In the genomic region with DNA sequence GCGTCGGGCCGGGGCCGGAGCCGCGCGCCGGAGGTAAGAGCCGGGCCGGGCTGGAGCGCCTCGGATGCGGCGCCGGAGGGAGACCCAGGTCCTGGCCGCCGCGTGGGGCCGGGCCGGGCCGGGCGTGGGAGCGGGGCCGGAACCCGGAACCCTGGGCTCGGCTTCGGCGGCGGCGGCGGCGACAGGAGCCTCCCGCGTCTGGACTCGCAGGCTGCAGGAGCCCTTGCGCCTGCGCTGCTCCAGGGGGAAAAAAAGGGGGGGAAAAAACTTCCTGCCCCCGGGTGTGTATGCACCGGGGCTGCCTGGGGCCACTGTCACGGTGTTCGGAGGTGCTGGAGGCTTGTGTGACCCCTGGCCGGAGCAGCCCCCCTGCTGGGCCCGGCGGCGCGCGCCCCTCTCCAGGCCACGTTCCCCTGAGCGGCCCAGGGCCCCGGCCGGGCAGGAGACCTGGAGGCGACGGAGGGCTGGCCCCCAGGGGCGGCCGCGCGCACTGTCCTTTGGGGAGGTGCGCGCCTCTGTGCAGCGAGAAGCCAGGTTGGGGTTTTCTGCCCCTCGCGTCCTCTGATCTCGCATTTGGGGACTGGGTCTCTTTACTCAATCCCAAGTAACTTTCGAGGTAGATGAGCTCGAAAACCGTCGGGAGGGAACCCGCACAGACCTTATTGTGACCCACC, we compare ENCODE assay signal across 8 cellular contexts. TPM values are rescaled to one million over a fixed set of nuclear protein-coding genes. Genes with fewer than 3 reads are reported as not detected.
A peak's percentile ranks its signal among the peaks of the same experiment; 100 is the strongest.
DNase-seq lines count a peak whose midpoint lies in the region; ATAC-seq and TF ChIP-seq lines count a peak whose summit lies in the region.

No MANE protein-coding gene starts in this region.

- peak overlapping the region; percentile 15 to 33 for H3K4me3 Mint-ChIP-seq in effector memory CD8-positive, alpha-beta T cell

- intact Hi-C loops in OCI-LY7 (cut with micrococcal nuclease; ENCODE audit: unreplicated experiment): no loop called here

- no peaks in the 10 kb centered on the region for H3K36me3 Mint-ChIP-seq in effector memory CD8-positive, alpha-beta T cell (ENCODE audit: insufficient read depth)

- POLR2A ChIA-PET in OCI-LY7 (lab: Charles Lee): interaction anchor here (1.0 kb wide), 1 partner anchor 11 kb away, joined by 3 read pairs; no protein-coding TSS in a partner anchor

- H3K4me1 ChIP-seq in OCI-LY7 (ENCODE audit: insufficient read depth, low read length, poor library complexity, severe bottlenecking): peaks cover 16% of the 10 kb centered on the region
- peaks cover 9% of the 10 kb centered on the region for H3K4me1 ChIP-seq in mucosa of stomach (ENCODE audit: control insufficient read depth, insufficient read depth, low read length)

- no peaks in the 10 kb centered on the region for H3K79me2 ChIP-seq in OCI-LY7 (ENCODE audit: insufficient read depth, low read depth, low read length)

- ATAC-seq in HG02678 (IDR thresholded peaks at IDR 0.05; ENCODE audit: unreplicated experiment): peak; percentile 18
- ATAC-seq in effector memory CD8-positive, alpha-beta T cell (replicated peaks): no peak

- H3K9me3 ChIP-seq in OCI-LY7 (ENCODE audit: low read length): no peaks in the 10 kb centered on the region
- H3K9me3 ChIP-seq in mucosa of stomach (ENCODE audit: control insufficient read depth, low read length): no peaks in the 10 kb centered on the region

- H3K4me1 Mint-ChIP-seq in effector memory CD8-positive, alpha-beta T cell (ENCODE audit: low read depth in 2 of 2): peaks cover 8 to 10% of the 10 kb centered on the region in 2 donors

- BruUV-seq in OCI-LY7 (replicated peaks; lab: Mats Ljungman, UMichigan): no TSS peak

- H3K27ac Mint-ChIP-seq in effector memory CD8-positive, alpha-beta T cell: peak overlapping the region in 1 of 2 donors; percentile 16

- no peaks in the 10 kb centered on the region for H3K9me2 ChIP-seq in OCI-LY7 (ENCODE audit: insufficient read depth, low read length)

- H3K4me2 ChIP-seq in OCI-LY7 (ENCODE audit: low read length): peak overlapping the region; percentile 72

- H3K27ac ChIP-seq in 22Rv1 (peak overlapping the region; percentile 38; the same call in 1 of the 2 replicates), OCI-LY7 (ENCODE audit: low read depth, low read length, poor library complexity, severe bottlenecking) (no peak overlapping the region)

- DNase-seq in GM10266 (ENCODE audit: extremely low spot score): peak; percentile 62
- no peak for DNase-seq in OCI-LY7 (ENCODE audit: low spot score)
- DNase-seq in effector memory CD8-positive, alpha-beta T cell: no peak
- no peak for DNase-seq in NCI-H2107 (lab: John Stamatoyannopoulos, UW)
- no peak for DNase-seq in AML-193 (lab: John Stamatoyannopoulos, UW)

- H3K4me3 ChIP-seq in OCI-LY7 (ENCODE audit: low read depth, low read length, poor library complexity, severe bottlenecking) (peak overlapping the region; percentile 67), mucosa of stomach (ENCODE audit: low read length) (no peak overlapping the region)

- H3K36me3 ChIP-seq in OCI-LY7 (ENCODE audit: insufficient read depth, low read length) (no peaks in the 10 kb centered on the region), mucosa of stomach (ENCODE audit: control insufficient read depth, insufficient read depth, low read length) (no peaks in the 10 kb centered on the region)

- TF ChIP-seq CTCF in 22Rv1 (IDR thresholded peaks at IDR 0.05): no peak
- no peak for TF ChIP-seq CTCF in GM10266 (IDR thresholded peaks at IDR 0.05; ENCODE audit: control insufficient read depth, insufficient read depth, low read depth, missing control alignments)
- no peak for TF ChIP-seq CTCF in OCI-LY7 (conservative IDR thresholded peaks at IDR 0.05; ENCODE audit: low read length)

- CTCF ChIA-PET in OCI-LY7 (lab: Charles Lee; ENCODE audit: unreplicated experiment): no interaction called here

- H3K27me3 ChIP-seq in mucosa of stomach (ENCODE audit: control insufficient read depth, insufficient read depth, low read length): peaks cover 56% of the 10 kb centered on the region

- no peaks in the 10 kb centered on the region; the same call in 1 of the 2 replicates for H4K20me1 ChIP-seq in OCI-LY7 (ENCODE audit: insufficient read depth, low read length)

- H3K9ac ChIP-seq in mucosa of stomach (ENCODE audit: low read length): peak overlapping the region; percentile 43

- peaks cover 68 to 88% of the 10 kb centered on the region in 2 donors for H3K27me3 Mint-ChIP-seq in effector memory CD8-positive, alpha-beta T cell

- no peak overlapping the region for H2AFZ ChIP-seq in OCI-LY7 (ENCODE audit: low read length)

- no peaks in the 10 kb centered on the region for H3K9me3 Mint-ChIP-seq in effector memory CD8-positive, alpha-beta T cell

RNA-seq across cellular contexts. Expression of a gene that starts 0.9 kb away (rescaled TPM):
- total RNA-seq in OCI-LY7 (2014; rRNA removed; shearing (Covaris generic)): 0.49 and 0.66 TPM in 2 replicates
- total RNA-seq in OCI-LY7 (2022): 0.23 and 0.31 TPM in 2 replicates
